Comparison of ENCODE assay signal across 1 cellular context in the genomic region with DNA sequence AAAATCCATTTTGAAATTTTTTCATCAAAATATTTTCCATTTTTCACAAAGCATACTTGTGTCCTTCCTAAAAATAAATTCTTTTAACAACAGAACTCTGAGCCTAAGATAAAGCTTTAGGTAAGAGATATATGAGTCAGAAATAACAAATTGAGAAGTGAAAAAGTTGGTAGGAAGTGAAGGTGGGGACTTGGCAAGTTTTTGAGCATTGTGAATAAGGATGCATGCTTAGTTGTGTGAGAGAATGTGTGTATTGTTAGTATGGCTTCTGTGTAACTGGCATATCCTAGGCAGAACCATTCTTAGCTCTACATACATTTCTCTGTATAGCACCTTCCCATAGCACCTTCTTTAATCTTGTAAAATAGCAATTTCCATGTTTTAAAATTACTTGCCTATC.
TF ChIP-seq lines count a peak whose summit lies in the region.

No MANE protein-coding gene starts in this region.

TF ChIP-seq in GM23338, 12 proteins besides CTCF, POLR2A, EP300 and RAD21 (continued from another document):
- TF ChIP-seq ZNF462 (CRISPR knock-in tag; IDR thresholded peaks at IDR 0.05) (no peak), REST (IDR thresholded peaks at IDR 0.05; ENCODE audit: unreplicated experiment) (no peak), ZNF331 (CRISPR knock-in tag; IDR thresholded peaks at IDR 0.05; ENCODE audit: low read depth) (no peak), ZNF114 (CRISPR knock-in tag; IDR thresholded peaks at IDR 0.05) (no peak), CREB1 (CRISPR knock-in tag; IDR thresholded peaks at IDR 0.05; ENCODE audit: low read depth) (no peak), EZH2 (IDR thresholded peaks at IDR 0.05; ENCODE audit: low read depth, unreplicated experiment) (no peak), POLR2AphosphoS5 (IDR thresholded peaks at IDR 0.05; ENCODE audit: low read depth) (no peak), STAT1 (IDR thresholded peaks at IDR 0.05; ENCODE audit: unreplicated experiment) (no peak)
- TF ChIP-seq, protein P1, sequence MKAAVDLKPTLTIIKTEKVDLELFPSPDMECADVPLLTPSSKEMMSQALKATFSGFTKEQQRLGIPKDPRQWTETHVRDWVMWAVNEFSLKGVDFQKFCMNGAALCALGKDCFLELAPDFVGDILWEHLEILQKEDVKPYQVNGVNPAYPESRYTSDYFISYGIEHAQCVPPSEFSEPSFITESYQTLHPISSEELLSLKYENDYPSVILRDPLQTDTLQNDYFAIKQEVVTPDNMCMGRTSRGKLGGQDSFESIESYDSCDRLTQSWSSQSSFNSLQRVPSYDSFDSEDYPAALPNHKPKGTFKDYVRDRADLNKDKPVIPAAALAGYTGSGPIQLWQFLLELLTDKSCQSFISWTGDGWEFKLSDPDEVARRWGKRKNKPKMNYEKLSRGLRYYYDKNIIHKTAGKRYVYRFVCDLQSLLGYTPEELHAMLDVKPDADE (IDR thresholded peaks at IDR 0.05), result no peak
TF ChIP-seq in GM23338: peak in this region for 0.
